In genomic region chr1:203167026-203167912, GRCh38 we compare ENCODE assay signal across 23 cellular contexts. TPM values are rescaled to one million over a fixed set of nuclear protein-coding genes. Genes with fewer than 3 reads are reported as not detected.
DNase-seq lines count a peak whose midpoint lies in the region; ATAC-seq and TF ChIP-seq lines count a peak whose summit lies in the region.
"Had no signal": no experiment of that assay in that cellular context is flagged by ENCODE, and none has a peak within 500 bp of the region (broad histone marks: within the 10 kb centered on the region; RNA-seq: fewer than 3 reads in every experiment).

No MANE protein-coding gene starts in this region.

- H3K9me3 ChIP-seq in WERI-Rb-1 (ENCODE audit: severe bottlenecking) (no peaks in the 10 kb centered on the region), mucosa of descending colon (no peaks in the 10 kb centered on the region)
- H3K9me3 ChIP-seq: psoas muscle, spleen had no signal

- no peaks in the 10 kb centered on the region for H3K27me3 ChIP-seq in WERI-Rb-1 (ENCODE audit: insufficient read depth, low read depth, severe bottlenecking)

- CTCF ChIA-PET in GM10248 (lab: Yijun Ruan, JAX): interaction anchor here (0.7 to 2.0 kb wide), 3 partner anchors 10 to 49 kb away, joined by 3 to 11 read pairs (median 3); no protein-coding TSS in a partner anchor

- H3K36me3 ChIP-seq in WERI-Rb-1 (peaks cover 25% of the 10 kb centered on the region), mucosa of descending colon (ENCODE audit: low read depth) (no peaks in the 10 kb centered on the region)

- H3K27ac ChIP-seq in WERI-Rb-1: peak overlapping the region; percentile 42
- H3K27ac ChIP-seq: C4-2B, psoas muscle, spleen had no signal

- no peak overlapping the region for H3K4me3 ChIP-seq in WERI-Rb-1 (ENCODE audit: low read depth, low read length)
- no peak overlapping the region for H3K4me3 ChIP-seq in mucosa of descending colon
- H3K4me3 ChIP-seq: psoas muscle, spleen had no signal

- ATAC-seq in mucosa of descending colon: peak; percentile 19
- ATAC-seq: stimulated activated memory B cell treated with anti-CD40 and anti-IgM and Interleukin-4, amounts not matched to agents 10 μg/mL and 1 μg/mL and 100 μg/mL, for 72 hours had no signal

- intact Hi-C loops in mucosa of descending colon (cut with DNase I, micrococcal nuclease): no loop called here

- no peak for TF ChIP-seq CTCF in WERI-Rb-1 (IDR thresholded peaks at IDR 0.05; ENCODE audit: low read depth, low read length)
- TF ChIP-seq CTCF in mucosa of descending colon (IDR thresholded peaks at IDR 0.05): no peak
- no peak for TF ChIP-seq CTCF in GM10248 (IDR thresholded peaks at IDR 0.05; ENCODE audit: control extremely low read depth, extremely low read depth, low read depth, missing control alignments)

- DNase-seq in DMS53 (lab: John Stamatoyannopoulos, UW): peak; percentile 45
- no peak for DNase-seq in DMS53 treated with DMSO at 0.1 percent for 48 hours (lab: John Stamatoyannopoulos, UW; ENCODE audit: unreplicated experiment)
- peak; percentile 23 for DNase-seq in HT1080 (ENCODE audit: low read depth)
- DNase-seq in WERI-Rb-1: no peak
- peak in 1 of 3 donors; percentile 9 for DNase-seq in mucosa of descending colon
- no peak for DNase-seq in ureter (ENCODE audit: low spot score)
- no peak for DNase-seq in activated CD4-positive, CD25-positive, alpha-beta regulatory T cell treated with anti-CD3 and anti-CD28 coated beads, Interleukin-2, amount 50 U/mL, for 72 hours
- no peak for DNase-seq in GM10248 (ENCODE audit: extremely low spot score)
- DNase-seq: activated CD8-positive, alpha-beta memory T cell treated with anti-CD3 and anti-CD28 coated beads, Interleukin-2, amount 10 ng/mL, durations not matched to agents 7 days and 5 days; activated naive CD4-positive, alpha-beta T cell; mammary epithelial cell; NCI-H1048; NCI-H2107; psoas muscle; T-cell had no signal

- H3K4me1 ChIP-seq in mucosa of descending colon (ENCODE audit: low read depth): no peaks in the 10 kb centered on the region
- H3K4me1 ChIP-seq: psoas muscle had no signal

- POLR2A ChIA-PET in GM10248 (lab: Yijun Ruan, JAX): no interaction called here

RNA-seq across cellular contexts. Expression of gene MYBPH, which starts 8.4 kb away (rescaled TPM):
- not detected in 2 replicates for total RNA-seq in HT1080 (2014; rRNA removed; shearing (Covaris generic))
- polyA plus RNA-seq in HT1080 (2015; cell fraction: cytosol; rRNA removed): not detected in 2 replicates
- polyA plus RNA-seq in HT1080 (2015; cell fraction: nucleus; rRNA removed): not detected in 2 replicates
- total RNA-seq in mucosa of descending colon (not detected), ureter (not detected)
- total RNA-seq: activated CD8-positive, alpha-beta memory T cell treated with anti-CD3 and anti-CD28 coated beads, Interleukin-2, amount 10 ng/mL, durations not matched to agents 7 days and 5 days; astrocyte; H4; mammary epithelial cell; T-cell; WTC11 had no signal
- polyA plus RNA-seq: mammary epithelial cell, urinary bladder had no signal

RNA-seq across cellular contexts. Expression of gene CHI3L1, which starts 19.2 kb away (rescaled TPM):
- 3.3 and 5.7 TPM in 2 replicates for total RNA-seq in HT1080 (2014; rRNA removed; shearing (Covaris generic))
- 0.37 and 0.43 TPM in 2 replicates for polyA plus RNA-seq in HT1080 (2015; cell fraction: cytosol; rRNA removed)
- 3.2 and 4.4 TPM in 2 replicates for polyA plus RNA-seq in HT1080 (2015; cell fraction: nucleus; rRNA removed)
- 10 to 100 TPM in 1 of 3 donors, 1 to 10 TPM in 1, under 1 TPM in 1; 0.58 to 10.8 (median 1.8) TPM for total RNA-seq in mucosa of descending colon
- total RNA-seq in ureter: 8.8 TPM
- total RNA-seq: activated CD8-positive, alpha-beta memory T cell treated with anti-CD3 and anti-CD28 coated beads, Interleukin-2, amount 10 ng/mL, durations not matched to agents 7 days and 5 days; H4; RPMI7951 had no signal

RNA-seq across cellular contexts. Expression of gene ADORA1, which starts 39.7 kb away (rescaled TPM):
- 3.8 and 6.2 TPM in 2 replicates for total RNA-seq in HT1080 (2014; rRNA removed; shearing (Covaris generic))
- 2.3 and 3.5 TPM in 2 replicates for polyA plus RNA-seq in HT1080 (2015; cell fraction: cytosol; rRNA removed)
- polyA plus RNA-seq in HT1080 (2015; cell fraction: nucleus; rRNA removed): 3.4 and 6.7 TPM in 2 replicates
- total RNA-seq in mucosa of descending colon (1 to 10 TPM in 1 of 3 donors, under 1 TPM in 2; 0.53 to 1.3 (median 0.78) TPM), ureter (1.5 TPM)
- total RNA-seq: activated CD8-positive, alpha-beta memory T cell treated with anti-CD3 and anti-CD28 coated beads, Interleukin-2, amount 10 ng/mL, durations not matched to agents 7 days and 5 days; T-cell had no signal

Comparison
In these comparisons a context has a peak if more than half of its experiments do, and no peak if none do; other contexts are left out.
1. DNase-seq: peak in DMS53 (single experiment) and HT1080 (single experiment); none in DMS53 treated with DMSO at 0.1 percent for 48 hours (single experiment), WERI-Rb-1 (single experiment), ureter (single experiment), activated CD4-positive, CD25-positive, alpha-beta regulatory T cell treated with anti-CD3 and anti-CD28 coated beads, Interleukin-2, amount 50 U/mL, for 72 hours (single experiment) and GM10248 (single experiment).